ENCODE assay signal across 9 cellular contexts in genomic region chr3:114336122-114336697, GRCh38. TPM values are rescaled to one million over a fixed set of nuclear protein-coding genes. Genes with fewer than 3 reads are reported as not detected.
DNase-seq lines count a peak whose midpoint lies in the region; ATAC-seq and TF ChIP-seq lines count a peak whose summit lies in the region.
"Had no signal": no experiment of that assay in that cellular context is flagged by ENCODE, and none has a peak within 500 bp of the region (broad histone marks: within the 10 kb centered on the region; RNA-seq: fewer than 3 reads in every experiment).

No MANE protein-coding gene starts in this region.

- peaks cover 65% of the 10 kb centered on the region for H3K4me1 Mint-ChIP-seq in stimulated activated naive CD8-positive, alpha-beta T cell treated with anti-CD3 and anti-CD28 coated beads, Interleukin-15, Interleukin-2, amounts not matched to agents 100 ng/mL and 50 ng/mL, for 24 hours (ENCODE audit: low read depth)
- H3K4me1 Mint-ChIP-seq in stimulated activated naive CD8-positive, alpha-beta T cell treated with anti-CD3 and anti-CD28 coated beads, Interleukin-15, amount 100 ng/mL, for 72 hours: peaks cover 71% of the 10 kb centered on the region

- H3K27me3 Mint-ChIP-seq in stimulated activated naive CD8-positive, alpha-beta T cell treated with anti-CD3 and anti-CD28 coated beads, Interleukin-15, Interleukin-2, amounts not matched to agents 100 ng/mL and 50 ng/mL, for 24 hours: no peaks in the 10 kb centered on the region
- H3K27me3 Mint-ChIP-seq in stimulated activated naive CD8-positive, alpha-beta T cell treated with anti-CD3 and anti-CD28 coated beads, Interleukin-15, amount 100 ng/mL, for 72 hours: no peaks in the 10 kb centered on the region

- DNase-seq in stimulated activated naive CD8-positive, alpha-beta T cell treated with anti-CD3 and anti-CD28 coated beads, Interleukin-15, amount 100 ng/mL, for 72 hours: no peak
- DNase-seq in SK-MEL-5 (ENCODE audit: low read depth, low spot score) (peak; percentile 24), fibroblast of villous mesenchyme (ENCODE audit: low read depth) (peak; percentile 4), HuH-7.5 (ENCODE audit: low spot score) (no peak), occipital lobe (lab: John Stamatoyannopoulos, UW) (no peak), NCI-H2107 (lab: John Stamatoyannopoulos, UW) (no peak)
- DNase-seq in stimulated activated CD4-positive, alpha-beta T cell treated with anti-CD3 and anti-CD28 coated beads, Interleukin-2, amount 100 ng/mL, for 48 hours: no peak

- no peak for ATAC-seq in stimulated activated naive CD8-positive, alpha-beta T cell treated with anti-CD3 and anti-CD28 coated beads, Interleukin-15, amount 100 ng/mL, for 72 hours

- H3K4me3 ChIP-seq in fibroblast of villous mesenchyme (ENCODE audit: low read depth, low read length): no peak overlapping the region

- peak overlapping the region; percentile 91 for H3K27ac Mint-ChIP-seq in stimulated activated naive CD8-positive, alpha-beta T cell treated with anti-CD3 and anti-CD28 coated beads, Interleukin-15, Interleukin-2, amounts not matched to agents 100 ng/mL and 50 ng/mL, for 24 hours
- H3K27ac Mint-ChIP-seq in stimulated activated naive CD8-positive, alpha-beta T cell treated with anti-CD3 and anti-CD28 coated beads, Interleukin-15, amount 100 ng/mL, for 72 hours: peak overlapping the region in 1 of 2 donors; percentile 75

- no peak overlapping the region for H3K4me3 Mint-ChIP-seq in stimulated activated naive CD8-positive, alpha-beta T cell treated with anti-CD3 and anti-CD28 coated beads, Interleukin-15, Interleukin-2, amounts not matched to agents 100 ng/mL and 50 ng/mL, for 24 hours
- no peak overlapping the region for H3K4me3 Mint-ChIP-seq in stimulated activated naive CD8-positive, alpha-beta T cell treated with anti-CD3 and anti-CD28 coated beads, Interleukin-15, amount 100 ng/mL, for 72 hours

- peaks cover 33% of the 10 kb centered on the region for H3K36me3 Mint-ChIP-seq in stimulated activated naive CD8-positive, alpha-beta T cell treated with anti-CD3 and anti-CD28 coated beads, Interleukin-15, Interleukin-2, amounts not matched to agents 100 ng/mL and 50 ng/mL, for 24 hours (ENCODE audit: low read depth)

- in situ Hi-C loops in SK-MEL-5 (cut with HindIII; ENCODE audit: low pct_unique_long_range_greater_than_20kb, low sequenced_read_pairs): no loop called here

- H3K9me3 Mint-ChIP-seq in stimulated activated naive CD8-positive, alpha-beta T cell treated with anti-CD3 and anti-CD28 coated beads, Interleukin-15, Interleukin-2, amounts not matched to agents 100 ng/mL and 50 ng/mL, for 24 hours: peaks cover 4% of the 10 kb centered on the region
- peaks cover 5 to 7% of the 10 kb centered on the region in 2 donors for H3K9me3 Mint-ChIP-seq in stimulated activated naive CD8-positive, alpha-beta T cell treated with anti-CD3 and anti-CD28 coated beads, Interleukin-15, amount 100 ng/mL, for 72 hours

- peak; percentile 29 for TF ChIP-seq CTCF in fibroblast of villous mesenchyme (IDR thresholded peaks at IDR 0.05; ENCODE audit: insufficient read depth, low read depth, low read length)

RNA-seq across cellular contexts. Expression of gene TIGIT, which starts 42.4 kb away (rescaled TPM):
- total RNA-seq in SK-MEL-5 (2014; rRNA removed; shearing (Covaris generic)): not detected in 2 replicates
- not detected in 2 replicates for polyA plus RNA-seq in SK-MEL-5 (2015; cell fraction: cytosol; rRNA removed)
- 0.05 TPM in 1 of 2 replicates, not detected in the other for polyA plus RNA-seq in SK-MEL-5 (2015; cell fraction: nucleus; rRNA removed)
- total RNA-seq in fibroblast of villous mesenchyme (under 0.01 TPM in 1 of 2 replicates, not detected in the other), occipital lobe (not detected)
- total RNA-seq: NCI-H460 had no signal

Comparison
In these comparisons a context has a peak if more than half of its experiments do, and no peak if none do; other contexts are left out.
1. DNase-seq: peak in SK-MEL-5 (single experiment) and fibroblast of villous mesenchyme (single experiment); none in stimulated activated naive CD8-positive, alpha-beta T cell treated with anti-CD3 and anti-CD28 coated beads, Interleukin-15, amount 100 ng/mL, for 72 hours (0 of 2), HuH-7.5 (single experiment), occipital lobe (single experiment), stimulated activated CD4-positive, alpha-beta T cell treated with anti-CD3 and anti-CD28 coated beads, Interleukin-2, amount 100 ng/mL, for 48 hours (0 of 2) and NCI-H2107 (single experiment).